ENCODE assay signal across 18 cellular contexts in genomic region chr3:185539934-185540333, GRCh38. TPM values are rescaled to one million over a fixed set of nuclear protein-coding genes. Genes with fewer than 3 reads are reported as not detected.
"Had no signal": no experiment of that assay in that cellular context is flagged by ENCODE, and none has a peak within 500 bp of the region (broad histone marks: within the 10 kb centered on the region; RNA-seq: fewer than 3 reads in every experiment).

No MANE protein-coding gene starts in this region.

- H3K36me3 ChIP-seq: gastrocnemius medialis, heart right ventricle, ovary, right atrium auricular region, tibial artery had no signal

- H3K27ac Mint-ChIP-seq: naive thymus-derived CD8-positive, alpha-beta T cell had no signal

- FAIRE-seq: islet of Langerhans, small intestine had no signal

- H3K9me3 Mint-ChIP-seq: naive thymus-derived CD8-positive, alpha-beta T cell; neural crest cell had no signal

- H3K27ac ChIP-seq: gastrocnemius medialis, heart right ventricle, ovary, right atrium auricular region, tibial artery had no signal

- ATAC-seq: gastrocnemius medialis; heart right ventricle; naive thymus-derived CD8-positive, alpha-beta T cell; stimulated activated naive CD8-positive, alpha-beta T cell treated with anti-CD3 and anti-CD28 coated beads, Interleukin-15, Interleukin-2, amounts not matched to agents 100 U/mL and 50 U/mL, for 24 hours had no signal

- H3K9me3 ChIP-seq: gastrocnemius medialis, heart right ventricle, ovary, right atrium auricular region, tibial artery had no signal

- H3K4me3 Mint-ChIP-seq: naive thymus-derived CD8-positive, alpha-beta T cell; neural crest cell had no signal

- H3K4me1 ChIP-seq: gastrocnemius medialis, right atrium auricular region, tibial artery had no signal

- H3K36me3 Mint-ChIP-seq: naive thymus-derived CD8-positive, alpha-beta T cell had no signal

- H3K27me3 ChIP-seq: gastrocnemius medialis, ovary, right atrium auricular region, tibial artery had no signal

- DNase-seq: effector CD4-positive, alpha-beta T cell; gastrocnemius medialis; heart right ventricle; hypothalamus; kidney glomerular epithelial cell; mammary epithelial cell; naive thymus-derived CD8-positive, alpha-beta T cell; nucleus accumbens; ovary; small intestine; stimulated activated CD4-positive, alpha-beta T cell treated with anti-CD3 and anti-CD28 coated beads, Interleukin-2, amount 100 ng/mL, for 48 hours; stimulated activated naive CD8-positive, alpha-beta T cell treated with anti-CD3 and anti-CD28 coated beads, Interleukin-15, Interleukin-2, amounts not matched to agents 100 U/mL and 50 U/mL, for 24 hours; tibial artery had no signal

- H3K4me3 ChIP-seq: gastrocnemius medialis, heart right ventricle, ovary, right atrium auricular region, tibial artery had no signal

RNA-seq across cellular contexts. Expression of gene LIPH, which starts 12.5 kb away (rescaled TPM):
- total RNA-seq: dermis microvascular lymphatic vessel endothelial cell; naive thymus-derived CD8-positive, alpha-beta T cell; neural crest cell; temporal lobe had no signal
- polyA plus RNA-seq: heart right ventricle; naive thymus-derived CD8-positive, alpha-beta T cell had no signal
